ENCODE assay signal across 22 cellular contexts in genomic region chr10:96922978-96923948, GRCh38.
DNase-seq lines count a peak whose midpoint lies in the region; ATAC-seq, FAIRE-seq and TF ChIP-seq lines count a peak whose summit lies in the region.
"Had no signal": no experiment of that assay in that cellular context is flagged by ENCODE, and none has a peak within 500 bp of the region (broad histone marks: within the 10 kb centered on the region; RNA-seq: fewer than 3 reads in every experiment).

No MANE protein-coding gene starts in this region.

- CTCF ChIA-PET in activated CD8-positive, alpha-beta memory T cell treated with anti-CD3 and anti-CD28 coated beads, Interleukin-2, amount 10 ng/mL, durations not matched to agents 7 days and 5 days (lab: Charles Lee): no interaction called here

- WGBS in endodermal cell (ENCODE audit: insufficient coverage in 1 of 2, insufficient read length in 1 of 2), 2 experiments: 100% methylated on average over 3 of the region's 3 CpGs; no CpG with 5 or more reads in 1 of the 2 experiments

- H3K9ac ChIP-seq in BLaER1 (no peak overlapping the region), endodermal cell (ENCODE audit: extremely low read depth, low read length, poor library complexity, severe bottlenecking) (no peak overlapping the region)
- H3K9ac ChIP-seq: KMS-11 had no signal

- no peak overlapping the region for H3K4me3 Mint-ChIP-seq in endodermal cell
- H3K4me3 Mint-ChIP-seq in activated CD8-positive, alpha-beta memory T cell treated with anti-CD3 and anti-CD28 coated beads, Interleukin-2, amount 10 ng/mL, durations not matched to agents 7 days and 5 days: no peak overlapping the region
- H3K4me3 Mint-ChIP-seq: CD8-positive, alpha-beta memory T cell had no signal

- DNase-seq in H54 (ENCODE audit: insufficient read length, low spot score) (no peak), endodermal cell (no peak), gastrocnemius medialis (no peak), NCI-H2081 treated with DMSO at 0.1 percent for 48 hours (lab: John Stamatoyannopoulos, UW) (no peak), GM13977 (ENCODE audit: low spot score) (no peak)
- DNase-seq in activated CD8-positive, alpha-beta memory T cell treated with anti-CD3 and anti-CD28 coated beads, Interleukin-2, amount 10 ng/mL, durations not matched to agents 7 days and 5 days: no peak
- DNase-seq: C1 segment of cervical spinal cord; CD8-positive, alpha-beta memory T cell; DMS53; EL; MV-4-11; NCI-H187; NCI-H345; NCI-H524 treated with DMSO at 0.1 percent for 48 hours; PC-3; SIG-M5 had no signal

- H3K4me1 ChIP-seq in BLaER1 (peaks cover 38% of the 10 kb centered on the region), endodermal cell (ENCODE audit: control insufficient read depth, insufficient read depth, low read length) (peaks cover 7% of the 10 kb centered on the region), gastrocnemius medialis (peaks cover 45 to 47% of the 10 kb centered on the region in 2 donors)

- H3K9me3 ChIP-seq in BLaER1 (peaks cover 7% of the 10 kb centered on the region), endodermal cell (ENCODE audit: control insufficient read depth, low read length) (peaks cover 13% of the 10 kb centered on the region), gastrocnemius medialis (no peaks in the 10 kb centered on the region)

- 0 out of 2 replicates have a peak overlapping the region, but pooled peaks have one; percentile 81 for H3K4me2 ChIP-seq in BLaER1
- H3K4me2 ChIP-seq: KMS-11 had no signal

- TF ChIP-seq CTCF in endodermal cell (conservative IDR thresholded peaks at IDR 0.05) (no peak), gastrocnemius medialis (IDR thresholded peaks at IDR 0.05 in 4 of 5, conservative IDR thresholded peaks at IDR 0.05 in 1 of 5) (no peak), GM13977 (IDR thresholded peaks at IDR 0.05; ENCODE audit: extremely low read depth, insufficient read depth, missing control alignments) (no peak)

- peaks cover 9% of the 10 kb centered on the region for H3K9me3 Mint-ChIP-seq in endodermal cell
- peaks cover 2% of the 10 kb centered on the region for H3K9me3 Mint-ChIP-seq in activated CD8-positive, alpha-beta memory T cell treated with anti-CD3 and anti-CD28 coated beads, Interleukin-2, amount 10 ng/mL, durations not matched to agents 7 days and 5 days (ENCODE audit: low read depth)
- H3K9me3 Mint-ChIP-seq: CD8-positive, alpha-beta memory T cell had no signal

- ATAC-seq in gastrocnemius medialis: no peak
- ATAC-seq in activated CD8-positive, alpha-beta memory T cell treated with anti-CD3 and anti-CD28 coated beads, Interleukin-2, amount 10 ng/mL, durations not matched to agents 7 days and 5 days: no peak
- ATAC-seq: GM12878, HepG2, PC-3 had no signal

- TF ChIP-seq POLR2A in H54 (IDR thresholded peaks at IDR 0.05; ENCODE audit: low read depth, low read length): no peak
- TF ChIP-seq POLR2A in gastrocnemius medialis (IDR thresholded peaks at IDR 0.05): no peak

- no peaks in the 10 kb centered on the region for H3K27me3 ChIP-seq in BLaER1
- no peaks in the 10 kb centered on the region for H3K27me3 ChIP-seq in endodermal cell (ENCODE audit: control insufficient read depth, insufficient read depth, low read length, poor library complexity, severe bottlenecking)
- H3K27me3 ChIP-seq in gastrocnemius medialis: no peaks in the 10 kb centered on the region

- peaks cover 29% of the 10 kb centered on the region for H3K36me3 Mint-ChIP-seq in endodermal cell (ENCODE audit: low read depth)
- peaks cover 34% of the 10 kb centered on the region for H3K36me3 Mint-ChIP-seq in activated CD8-positive, alpha-beta memory T cell treated with anti-CD3 and anti-CD28 coated beads, Interleukin-2, amount 10 ng/mL, durations not matched to agents 7 days and 5 days

- H3K4me3 ChIP-seq in BLaER1: no peak overlapping the region
- no peak overlapping the region for H3K4me3 ChIP-seq in endodermal cell (ENCODE audit: low read length)
- H3K4me3 ChIP-seq in gastrocnemius medialis: no peak overlapping the region
- H3K4me3 ChIP-seq: GM12878 had no signal

- H3K36me3 ChIP-seq in BLaER1 (peaks cover 40% of the 10 kb centered on the region), endodermal cell (ENCODE audit: control insufficient read depth, insufficient read depth, low read length) (peaks cover 33% of the 10 kb centered on the region), gastrocnemius medialis (no peaks in the 10 kb centered on the region)

- intact Hi-C loops in gastrocnemius medialis (cut with DNase I; ENCODE audit: low total_unique reads): no loop called here

- peaks cover 58% of the 10 kb centered on the region for H4K20me1 ChIP-seq in BLaER1

- H3K27me3 Mint-ChIP-seq in endodermal cell (ENCODE audit: insufficient read depth): no peaks in the 10 kb centered on the region
- H3K27me3 Mint-ChIP-seq in activated CD8-positive, alpha-beta memory T cell treated with anti-CD3 and anti-CD28 coated beads, Interleukin-2, amount 10 ng/mL, durations not matched to agents 7 days and 5 days: no peaks in the 10 kb centered on the region
- H3K27me3 Mint-ChIP-seq: CD8-positive, alpha-beta memory T cell had no signal

- FAIRE-seq in H54 (lab: Jason Lieb, UNC): peak; percentile 23
- FAIRE-seq: GM12878, H1, HepG2 had no signal

- H3K27ac Mint-ChIP-seq in endodermal cell: peak overlapping the region; percentile 37
- H3K27ac Mint-ChIP-seq in activated CD8-positive, alpha-beta memory T cell treated with anti-CD3 and anti-CD28 coated beads, Interleukin-2, amount 10 ng/mL, durations not matched to agents 7 days and 5 days: no peak overlapping the region
- H3K27ac Mint-ChIP-seq: CD8-positive, alpha-beta memory T cell had no signal

- in situ Hi-C loops in gastrocnemius medialis (cut with MboI; ENCODE audit: low sequenced_read_pairs in 4 of 4): no loop called here
- in situ Hi-C loops in GM13977 (cut with MboI; ENCODE audit: low pct_unique_long_range_greater_than_20kb, low sequenced_read_pairs, unreplicated experiment): no loop called here

- H3K27ac ChIP-seq in BLaER1: no peak overlapping the region
- H3K27ac ChIP-seq in endodermal cell (ENCODE audit: low read depth, low read length): no peak overlapping the region
- H3K27ac ChIP-seq in gastrocnemius medialis: peak overlapping the region; percentile 4 to 77 (median 75)
- H3K27ac ChIP-seq: KMS-11, RWPE1 had no signal

- peaks cover 16% of the 10 kb centered on the region for H3K4me1 Mint-ChIP-seq in endodermal cell
- peaks cover 16% of the 10 kb centered on the region for H3K4me1 Mint-ChIP-seq in activated CD8-positive, alpha-beta memory T cell treated with anti-CD3 and anti-CD28 coated beads, Interleukin-2, amount 10 ng/mL, durations not matched to agents 7 days and 5 days

Comparison
In these comparisons a context has a peak if more than half of its experiments do, and no peak if none do; other contexts are left out.
1. H3K27ac ChIP-seq: peak in gastrocnemius medialis (4 of 4); none in BLaER1 (single experiment) and endodermal cell (single experiment).